In the genomic region with DNA sequence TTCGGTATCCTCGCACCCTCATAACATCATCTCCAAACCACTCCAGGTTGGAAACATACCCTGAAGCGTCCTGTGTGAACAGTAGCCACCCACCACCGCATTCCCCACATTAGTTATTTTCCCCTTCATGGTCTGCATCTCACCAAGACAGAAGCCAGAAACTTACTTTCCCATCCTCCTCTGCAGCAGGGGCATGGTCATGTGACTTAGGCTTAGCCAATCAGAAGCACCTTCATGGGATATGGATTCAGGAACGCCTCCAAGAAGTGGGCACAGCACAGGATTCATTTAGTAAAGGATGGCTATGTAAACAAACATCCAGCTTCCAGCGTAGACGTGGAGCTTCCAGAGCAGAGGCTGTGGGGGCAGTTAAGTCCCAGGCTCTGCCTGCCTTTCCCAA, we compare ENCODE assay signal across 16 cellular contexts.
DNase-seq lines count a peak whose midpoint lies in the region; TF ChIP-seq lines count a peak whose summit lies in the region.
"Had no signal": no experiment of that assay in that cellular context is flagged by ENCODE, and none has a peak within 500 bp of the region (broad histone marks: within the 10 kb centered on the region; RNA-seq: fewer than 3 reads in every experiment).

No MANE protein-coding gene starts in this region.

- H2BK12ac ChIP-seq in neuronal stem cell (ENCODE audit: low read length): no peak overlapping the region
- H2BK12ac ChIP-seq in trophoblast cell (ENCODE audit: low read length): no peak overlapping the region

- H3K9ac ChIP-seq in neuronal stem cell (ENCODE audit: low read depth, low read length, poor library complexity): peak overlapping the region; percentile 10
- H3K9ac ChIP-seq in trophoblast cell (ENCODE audit: low read length): no peak overlapping the region
- H3K9ac ChIP-seq: BLaER1 had no signal

- H3K79me1 ChIP-seq in neuronal stem cell (ENCODE audit: low read depth, low read length) (no peaks in the 10 kb centered on the region), trophoblast cell (ENCODE audit: low read length) (no peaks in the 10 kb centered on the region)

- no peak overlapping the region for H2BK5ac ChIP-seq in neuronal stem cell (ENCODE audit: low read length)
- no peak overlapping the region for H2BK5ac ChIP-seq in trophoblast cell (ENCODE audit: low read depth, low read length, poor library complexity)

- H3K18ac ChIP-seq in neuronal stem cell (ENCODE audit: low read length) (no peak overlapping the region), trophoblast cell (ENCODE audit: low read length) (no peak overlapping the region)

- H3K4me3 ChIP-seq in BE2C (ENCODE audit: low read depth, low read length) (no peak overlapping the region), neuronal stem cell (ENCODE audit: low read length in 2 of 2) (no peak overlapping the region), trophoblast cell (ENCODE audit: low read depth, low read length) (no peak overlapping the region)
- H3K4me3 ChIP-seq: BLaER1 had no signal

- no peak overlapping the region for H2BK120ac ChIP-seq in neuronal stem cell (ENCODE audit: low read depth, low read length)
- no peak overlapping the region for H2BK120ac ChIP-seq in trophoblast cell (ENCODE audit: insufficient read depth, low read length, poor library complexity)

- TF ChIP-seq CTCF in BE2C (IDR thresholded peaks at IDR 0.05; ENCODE audit: low read depth, low read length): no peak

- H3K27ac ChIP-seq in neuronal stem cell (replicated peaks; ENCODE audit: low read length) (no peak overlapping the region), substantia nigra (ENCODE audit: low read depth, low read length, poor library complexity, severe bottlenecking) (no peak overlapping the region), trophoblast cell (ENCODE audit: low read depth, low read length) (no peak overlapping the region)
- H3K27ac ChIP-seq: BLaER1 had no signal

- no peak overlapping the region for H2AFZ ChIP-seq in neuronal stem cell (ENCODE audit: low read length)
- H2AFZ ChIP-seq in trophoblast cell (ENCODE audit: insufficient read depth, low read length, poor library complexity): no peak overlapping the region

- H3K79me2 ChIP-seq in trophoblast cell (ENCODE audit: control insufficient read depth, insufficient read depth, low read length, poor library complexity): no peaks in the 10 kb centered on the region

- H4K91ac ChIP-seq in neuronal stem cell (ENCODE audit: low read depth, low read length, poor library complexity): no peak overlapping the region
- no peak overlapping the region for H4K91ac ChIP-seq in trophoblast cell (ENCODE audit: low read depth, low read length)

- H3K4ac ChIP-seq in neuronal stem cell (ENCODE audit: low read length) (no peak overlapping the region), trophoblast cell (ENCODE audit: low read depth, low read length) (no peak overlapping the region)

- H3K9me3 ChIP-seq in BE2C (no peaks in the 10 kb centered on the region), neuronal stem cell (replicated peaks in 1 of 2; ENCODE audit: control insufficient read depth in 2 of 2, insufficient read depth in 1 of 2, low read depth in 1 of 2, low read length in 2 of 2) (peaks cover 8 to 12% of the 10 kb centered on the region in 2 donors), trophoblast cell (ENCODE audit: insufficient read depth, low read depth, low read length) (no peaks in the 10 kb centered on the region)

- H3K14ac ChIP-seq in neuronal stem cell (ENCODE audit: low read length) (no peak overlapping the region), trophoblast cell (ENCODE audit: low read length) (no peak overlapping the region)

- H3K4me1 ChIP-seq in BE2C: no peaks in the 10 kb centered on the region
- no peaks in the 10 kb centered on the region for H3K4me1 ChIP-seq in neuronal stem cell (ENCODE audit: control insufficient read depth in 2 of 2, insufficient read depth in 1 of 2, low read depth in 1 of 2, low read length in 2 of 2)
- peaks cover 3% of the 10 kb centered on the region in 2 experiments for H3K4me1 ChIP-seq in trophoblast cell (ENCODE audit: control insufficient read depth in 1 of 2, insufficient read depth in 2 of 2, low read length in 2 of 2)

- WGBS in neuronal stem cell (ENCODE audit: extremely low coverage in 2 of 2, insufficient read length in 2 of 2, insufficient replicate concordance in 1 of 2), 2 donors: no CpG with 5 or more reads among the region's 7 CpGs
- WGBS in trophoblast cell (ENCODE audit: extremely low coverage, insufficient coverage, insufficient read length): no CpG with 5 or more reads among the region's 7 CpGs

- no peaks in the 10 kb centered on the region for H3K27me3 ChIP-seq in BE2C
- no peaks in the 10 kb centered on the region for H3K27me3 ChIP-seq in neuronal stem cell (ENCODE audit: control insufficient read depth in 3 of 3, insufficient read depth in 3 of 3, low read depth in 1 of 3, low read length in 3 of 3)
- H3K27me3 ChIP-seq in trophoblast cell (ENCODE audit: insufficient read depth, low read length): no peaks in the 10 kb centered on the region
- H3K27me3 ChIP-seq: BLaER1 had no signal

- H2AK5ac ChIP-seq in neuronal stem cell (ENCODE audit: low read depth, low read length) (no peak overlapping the region), trophoblast cell (ENCODE audit: low read length) (no peak overlapping the region)

- H4K12ac ChIP-seq in trophoblast cell (ENCODE audit: low read depth, low read length): no peak overlapping the region

- no peak overlapping the region for H3K23ac ChIP-seq in neuronal stem cell (ENCODE audit: low read depth, low read length, poor library complexity)
- H3K23ac ChIP-seq in trophoblast cell (ENCODE audit: low read length): no peak overlapping the region

- H3K36me3 ChIP-seq in BE2C (no peaks in the 10 kb centered on the region), neuronal stem cell (replicated peaks in 1 of 2; ENCODE audit: control insufficient read depth in 2 of 2, insufficient read depth in 2 of 2, low read length in 2 of 2) (no peaks in the 10 kb centered on the region), trophoblast cell (ENCODE audit: control insufficient read depth in 1 of 2, insufficient read depth in 2 of 2, low read length in 2 of 2) (no peaks in the 10 kb centered on the region)
- H3K36me3 ChIP-seq: BLaER1 had no signal

- no peak overlapping the region for H2BK15ac ChIP-seq in neuronal stem cell (ENCODE audit: low read length)

- H3K4me2 ChIP-seq in neuronal stem cell (ENCODE audit: insufficient read depth, low read length, poor library complexity, severe bottlenecking) (no peak overlapping the region), trophoblast cell (ENCODE audit: low read length) (no peak overlapping the region)
- H3K4me2 ChIP-seq: BLaER1 had no signal

- H4K8ac ChIP-seq in neuronal stem cell (ENCODE audit: low read depth, low read length) (no peak overlapping the region), trophoblast cell (ENCODE audit: low read depth, low read length) (no peak overlapping the region)

- DNase-seq in BE2C (peak; percentile 26), HT1080 (ENCODE audit: low read depth) (peak; percentile 9), SK-N-DZ (ENCODE audit: low spot score) (peak; percentile 33), neuronal stem cell (ENCODE audit: low spot score) (no peak), substantia nigra (lab: John Stamatoyannopoulos, UW) (no peak), trophoblast cell (no peak)
- no peak for DNase-seq in activated naive CD4-positive, alpha-beta T cell treated with Interleukin-2 at 50 U/mL for 16 hours
- DNase-seq: AML-193; CD4-positive, alpha-beta memory T cell; DMS153; DMS79; GDM1; GOT3; H7; KBM-7 had no signal

Comparison
In these comparisons a context has a peak if more than half of its experiments do, and no peak if none do; other contexts are left out.
1. DNase-seq: peak in BE2C (single experiment), HT1080 (single experiment) and SK-N-DZ (single experiment); none in neuronal stem cell (single experiment), substantia nigra (0 of 49), activated naive CD4-positive, alpha-beta T cell treated with Interleukin-2 at 50 U/mL for 16 hours (single experiment) and trophoblast cell (0 of 2).